In genomic region chr5:179243333-179243732, GRCh38 we compare ENCODE assay signal across 10 cellular contexts.
DNase-seq lines count a peak whose midpoint lies in the region; ATAC-seq and TF ChIP-seq lines count a peak whose summit lies in the region.
"Had no signal": no experiment of that assay in that cellular context is flagged by ENCODE, and none has a peak within 500 bp of the region (broad histone marks: within the 10 kb centered on the region; RNA-seq: fewer than 3 reads in every experiment).

No MANE protein-coding gene starts in this region.

- peak overlapping the region; percentile 68 for H3K27ac Mint-ChIP-seq in neural crest cell (ENCODE audit: unreplicated experiment)
- H3K27ac Mint-ChIP-seq in activated CD8-positive, alpha-beta memory T cell treated with anti-CD3 and anti-CD28 coated beads, Interleukin-2, amount 10 ng/mL, durations not matched to agents 7 days and 5 days = no peak overlapping the region

- ATAC-seq in activated CD8-positive, alpha-beta memory T cell treated with anti-CD3 and anti-CD28 coated beads, Interleukin-2, amount 10 ng/mL, durations not matched to agents 7 days and 5 days = no peak
- ATAC-seq: naive thymus-derived CD8-positive, alpha-beta T cell had no signal

- POLR2A ChIA-PET in AG04450 (lab: Yijun Ruan, JAX) = interaction anchor here (0.7 to 1.6 kb wide), 2 partner anchors 23 to 34 kb away, joined by 3 to 4 read pairs; no protein-coding TSS in a partner anchor

- CTCF ChIA-PET in AG04450 (lab: Charles Lee) = interaction anchor here (1.1 kb wide), 1 partner anchor 161 kb away, joined by 4 read pairs; no protein-coding TSS in a partner anchor
- CTCF ChIA-PET in activated CD8-positive, alpha-beta memory T cell treated with anti-CD3 and anti-CD28 coated beads, Interleukin-2, amount 10 ng/mL, durations not matched to agents 7 days and 5 days (lab: Charles Lee) = no interaction called here

- no peak overlapping the region for H3K4me3 Mint-ChIP-seq in neural crest cell
- no peak overlapping the region for H3K4me3 Mint-ChIP-seq in activated CD8-positive, alpha-beta memory T cell treated with anti-CD3 and anti-CD28 coated beads, Interleukin-2, amount 10 ng/mL, durations not matched to agents 7 days and 5 days
- H3K4me3 Mint-ChIP-seq: naive thymus-derived CD8-positive, alpha-beta T cell had no signal

- H3K27me3 Mint-ChIP-seq in neural crest cell (ENCODE audit: low read depth) = no peaks in the 10 kb centered on the region
- peaks cover 18% of the 10 kb centered on the region for H3K27me3 Mint-ChIP-seq in activated CD8-positive, alpha-beta memory T cell treated with anti-CD3 and anti-CD28 coated beads, Interleukin-2, amount 10 ng/mL, durations not matched to agents 7 days and 5 days

- no peak for TF ChIP-seq CTCF in AG04450 (IDR thresholded peaks at IDR 0.05; ENCODE audit: low read depth, low read length)
- no peak for TF ChIP-seq CTCF in foreskin fibroblast (IDR thresholded peaks at IDR 0.05; ENCODE audit: low read depth, low read length)
- TF ChIP-seq CTCF in neural crest cell (conservative IDR thresholded peaks at IDR 0.05) = no peak

- peaks cover 10% of the 10 kb centered on the region for H3K9me3 Mint-ChIP-seq in neural crest cell
- H3K9me3 Mint-ChIP-seq in activated CD8-positive, alpha-beta memory T cell treated with anti-CD3 and anti-CD28 coated beads, Interleukin-2, amount 10 ng/mL, durations not matched to agents 7 days and 5 days (ENCODE audit: low read depth) = no peaks in the 10 kb centered on the region

- peak; percentile 21 for DNase-seq in AG04450 (ENCODE audit: low read depth, low spot score)
- DNase-seq in LHCN-M2 (ENCODE audit: low read depth) = peak; percentile 98
- DNase-seq in foreskin fibroblast = peak; percentile 68 to 83
- DNase-seq in neural crest cell (ENCODE audit: low read depth, low spot score) = no peak
- no peak for DNase-seq in stimulated activated CD4-positive, alpha-beta T cell treated with anti-CD3 and anti-CD28 coated beads, Interleukin-12 subunit alpha, Interleukin-12 subunit beta, amount 100 ng/mL, for 4 hours
- no peak for DNase-seq in dermis blood vessel endothelial cell
- no peak for DNase-seq in activated CD8-positive, alpha-beta memory T cell treated with anti-CD3 and anti-CD28 coated beads, Interleukin-2, amount 10 ng/mL, durations not matched to agents 7 days and 5 days
- no peak for DNase-seq in SW480 (ENCODE audit: low spot score)

- H3K36me3 Mint-ChIP-seq in neural crest cell (ENCODE audit: low read depth) = peaks cover 6% of the 10 kb centered on the region
- H3K36me3 Mint-ChIP-seq in activated CD8-positive, alpha-beta memory T cell treated with anti-CD3 and anti-CD28 coated beads, Interleukin-2, amount 10 ng/mL, durations not matched to agents 7 days and 5 days = no peaks in the 10 kb centered on the region

- no peak overlapping the region for H3K27ac ChIP-seq in AG04450 (ENCODE audit: low read depth, low read length)
- H3K27ac ChIP-seq: C4-2B had no signal

- no peaks in the 10 kb centered on the region for H3K27me3 ChIP-seq in AG04450 (ENCODE audit: control insufficient read depth, insufficient read depth, low read length)

- H3K9me3 ChIP-seq in AG04450 (ENCODE audit: control insufficient read depth, insufficient read depth, low read length) = peaks cover 7% of the 10 kb centered on the region

- H3K4me3 ChIP-seq in AG04450 (ENCODE audit: low read depth, low read length) = no peak overlapping the region
- H3K4me3 ChIP-seq in foreskin fibroblast (ENCODE audit: low read depth in 1 of 2, low read length in 2 of 2) = no peak overlapping the region

- H3K4me1 Mint-ChIP-seq in neural crest cell = peaks cover 22% of the 10 kb centered on the region
- no peaks in the 10 kb centered on the region for H3K4me1 Mint-ChIP-seq in activated CD8-positive, alpha-beta memory T cell treated with anti-CD3 and anti-CD28 coated beads, Interleukin-2, amount 10 ng/mL, durations not matched to agents 7 days and 5 days
- H3K4me1 Mint-ChIP-seq: naive thymus-derived CD8-positive, alpha-beta T cell had no signal

Comparison
In these comparisons a context has a peak if more than half of its experiments do, and no peak if none do; other contexts are left out.
1. DNase-seq: peak in AG04450 (single experiment), LHCN-M2 (single experiment) and foreskin fibroblast (2 of 2); none in neural crest cell (single experiment), stimulated activated CD4-positive, alpha-beta T cell treated with anti-CD3 and anti-CD28 coated beads, Interleukin-12 subunit alpha, Interleukin-12 subunit beta, amount 100 ng/mL, for 4 hours (single experiment), dermis blood vessel endothelial cell (single experiment), activated CD8-positive, alpha-beta memory T cell treated with anti-CD3 and anti-CD28 coated beads, Interleukin-2, amount 10 ng/mL, durations not matched to agents 7 days and 5 days (single experiment) and SW480 (single experiment).